Comparison of ENCODE assay signal across 8 cellular contexts in the genomic region with DNA sequence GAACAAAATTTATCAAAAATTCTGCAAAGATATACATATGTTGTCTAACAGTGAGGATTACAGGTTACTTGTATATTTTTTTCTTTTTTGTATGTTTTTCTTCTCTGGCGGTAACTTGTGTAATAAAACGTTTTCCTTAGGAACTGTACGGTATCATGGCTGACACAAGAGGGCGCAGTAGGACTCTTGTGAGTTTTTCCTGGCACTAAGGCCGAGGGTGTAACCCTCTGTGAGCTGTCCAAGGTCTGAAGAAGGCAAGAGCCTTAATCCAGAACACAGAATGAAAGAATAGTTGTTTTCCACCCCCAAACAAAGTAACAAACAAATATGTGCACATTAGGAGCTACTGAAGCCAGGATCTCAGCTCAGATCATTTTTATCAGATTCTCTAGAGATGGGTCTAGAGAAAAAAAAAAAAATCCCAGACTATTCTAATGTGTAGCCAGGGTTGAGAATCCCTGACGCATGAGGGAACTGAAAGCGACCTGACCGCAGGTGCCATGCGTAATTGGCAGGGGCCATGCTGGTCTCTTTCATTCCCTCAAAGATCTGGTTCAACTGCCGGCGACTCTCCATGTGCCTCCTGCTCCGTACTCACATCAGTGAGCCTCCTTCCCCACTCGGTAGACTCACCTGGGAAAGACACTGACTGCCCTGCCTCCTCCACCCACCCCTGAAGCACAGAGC. TPM values are rescaled to one million over a fixed set of nuclear protein-coding genes. Genes with fewer than 3 reads are reported as not detected.
DNase-seq lines count a peak whose midpoint lies in the region; ATAC-seq, FAIRE-seq and TF ChIP-seq lines count a peak whose summit lies in the region.

No MANE protein-coding gene starts in this region.

- H3K4me3 Mint-ChIP-seq in CD8-positive, alpha-beta T cell, result no peak overlapping the region

- H3K27ac Mint-ChIP-seq in CD8-positive, alpha-beta T cell, result no peak overlapping the region

- intact Hi-C loops in HCT116 (cut with micrococcal nuclease), result no loop called here
- intact Hi-C loops in CD8-positive, alpha-beta T cell (cut with DNase I, micrococcal nuclease), result loop anchor here in 1 of 2 experiments (10.0 kb wide), 1 partner anchor 56 kb away; no protein-coding TSS in a partner anchor

- POLR2A ChIA-PET in HCT116 (lab: Charles Lee), result no interaction called here
- POLR2A ChIA-PET in CD8-positive, alpha-beta T cell (lab: Charles Lee), result no interaction called here

- H3K9me2 ChIP-seq in HCT116 (ENCODE audit: insufficient read depth), result no peaks in the 10 kb centered on the region
- no peaks in the 10 kb centered on the region for H3K9me2 ChIP-seq in MM.1S (replicated peaks; ENCODE audit: insufficient read depth, low read length)

- no peaks in the 10 kb centered on the region for H3K36me3 ChIP-seq in HCT116 (ENCODE audit: control insufficient read depth in 1 of 2, insufficient read depth in 2 of 2, low read length in 2 of 2)
- H3K36me3 ChIP-seq in MM.1S (replicated peaks; ENCODE audit: insufficient read depth, low read length), result no peaks in the 10 kb centered on the region
- H3K36me3 ChIP-seq in CD8-positive, alpha-beta T cell (ENCODE audit: insufficient read depth, low read length), result no peaks in the 10 kb centered on the region

- RAD21 ChIA-PET in HCT116 (lab: Charles Lee; ENCODE audit: low non-redundant PET in 1 of 2, low total read pairs in 2 of 2, uncharacterized antibody in 2 of 2, unreplicated experiment in 2 of 2), result no interaction called here

- no peaks in the 10 kb centered on the region for H3F3A ChIP-seq in MM.1S (ENCODE audit: insufficient read depth, low read length)

- no TSS peak for BruUV-seq in HCT116 (replicated peaks; lab: Mats Ljungman, UMichigan)

- ATAC-seq in HCT116, result no peak
- no peak for ATAC-seq in CD8-positive, alpha-beta T cell

- H3K4me1 Mint-ChIP-seq in CD8-positive, alpha-beta T cell (ENCODE audit: low read depth), result no peaks in the 10 kb centered on the region

- H3K27me3 Mint-ChIP-seq in CD8-positive, alpha-beta T cell (ENCODE audit: low read depth), result no peaks in the 10 kb centered on the region

- H2AFZ ChIP-seq in HCT116 (ENCODE audit: low read depth, low read length, poor library complexity, severe bottlenecking), result no peak overlapping the region
- H2AFZ ChIP-seq in MM.1S (ENCODE audit: low read length), result no peak overlapping the region

- H3K9me3 ChIP-seq in HCT116 (ENCODE audit: control insufficient read depth in 1 of 2, insufficient read depth in 1 of 2, low read depth in 1 of 2, low read length in 2 of 2), result peaks cover 7 to 10% of the 10 kb centered on the region in 2 experiments; a peak in 2 of 4 replicates
- no peaks in the 10 kb centered on the region for H3K9me3 ChIP-seq in MM.1S (replicated peaks; ENCODE audit: insufficient read depth, low read length)
- no peaks in the 10 kb centered on the region for H3K9me3 ChIP-seq in CD8-positive, alpha-beta T cell (ENCODE audit: low read length)

- peak; percentile 44 for DNase-seq in stimulated activated CD4-positive, alpha-beta T cell treated with anti-CD3 and anti-CD28 coated beads, Interleukin-15, amount 100 ng/mL, for 24 hours
- no peak for DNase-seq in stimulated activated CD4-positive, alpha-beta T cell treated with anti-CD3 and anti-CD28 coated beads, Interleukin-12 subunit alpha, Interleukin-12 subunit beta, amount 100 ng/mL, for 4 hours
- DNase-seq in HCT116 (ENCODE audit: low read depth, low spot score) (no peak), MM.1S (peak; percentile 87), SK-MEL-5 (ENCODE audit: low read depth, low spot score) (peak; percentile 88), medulla oblongata (ENCODE audit: extremely low spot score) (peak; percentile 92)
- DNase-seq in CD8-positive, alpha-beta T cell, result no peak

- TF ChIP-seq CTCF in HCT116 (IDR thresholded peaks at IDR 0.05 in 2 of 3, conservative IDR thresholded peaks at IDR 0.05 in 1 of 3; ENCODE audit: borderline replicate concordance in 1 of 3, insufficient read depth in 1 of 3, low read depth in 2 of 3, low read length in 2 of 3) (peak in 2 of 3 experiments; percentile 17 to 42; a peak in 2 of 6 replicates), MM.1S (IDR thresholded peaks at IDR 0.05; ENCODE audit: low read length) (peak; percentile 87)
- no peak for TF ChIP-seq CTCF in CD8-positive, alpha-beta T cell (IDR thresholded peaks at IDR 0.05)

- H3K79me2 ChIP-seq in HCT116 (ENCODE audit: insufficient read depth, low read length) (no peaks in the 10 kb centered on the region), MM.1S (ENCODE audit: low read length) (no peaks in the 10 kb centered on the region)

- H4K20me1 ChIP-seq in HCT116 (ENCODE audit: insufficient read depth), result no peaks in the 10 kb centered on the region
- no peaks in the 10 kb centered on the region for H4K20me1 ChIP-seq in MM.1S (ENCODE audit: insufficient read depth, low read length)

- H3K9me3 Mint-ChIP-seq in CD8-positive, alpha-beta T cell, result no peaks in the 10 kb centered on the region

- CTCF ChIA-PET in HCT116 (lab: Charles Lee), result no interaction called here
- CTCF ChIA-PET in CD8-positive, alpha-beta T cell (lab: Charles Lee), result no interaction called here

- H3K4me1 ChIP-seq in HCT116 (ENCODE audit: control insufficient read depth in 1 of 2, insufficient read depth in 2 of 2, low read length in 2 of 2) (no peaks in the 10 kb centered on the region), MM.1S (ENCODE audit: low read length) (0 out of 2 replicates have a peak, but pooled peaks cover 9% of the 10 kb centered on the region)
- no peaks in the 10 kb centered on the region for H3K4me1 ChIP-seq in CD8-positive, alpha-beta T cell (ENCODE audit: insufficient read depth, low read length)

- FAIRE-seq in endometrium (lab: Jason Lieb, UNC), result peak; percentile 98

- TF ChIP-seq POLR2A in HCT116 (IDR thresholded peaks at IDR 0.05; ENCODE audit: borderline replicate concordance, extremely low read depth, insufficient read depth, insufficient read length), result no peak

- no peaks in the 10 kb centered on the region for H3K27me3 ChIP-seq in HCT116 (ENCODE audit: insufficient read depth, low read length)
- no peaks in the 10 kb centered on the region for H3K27me3 ChIP-seq in MM.1S (replicated peaks; ENCODE audit: insufficient read depth, low read length)
- H3K27me3 ChIP-seq in CD8-positive, alpha-beta T cell (ENCODE audit: insufficient read depth, low read length), result no peaks in the 10 kb centered on the region

- H3K4me3 ChIP-seq in HCT116 (replicated peaks in 1 of 2; ENCODE audit: low read depth in 1 of 2, low read length in 2 of 2) (no peak overlapping the region), MM.1S (ENCODE audit: low read length) (peak overlapping the region; percentile 32; the same call in 1 of the 2 replicates)
- H3K4me3 ChIP-seq in CD8-positive, alpha-beta T cell (ENCODE audit: low read depth, low read length), result no peak overlapping the region

- no peak overlapping the region for H3K9ac ChIP-seq in HCT116 (ENCODE audit: low read length)
- H3K9ac ChIP-seq in MM.1S (ENCODE audit: low read length), result no peak overlapping the region

- TF ChIP-seq RAD21 in HCT116 (IDR thresholded peaks at IDR 0.05; ENCODE audit: low read depth), result no peak

- H3K36me3 Mint-ChIP-seq in CD8-positive, alpha-beta T cell, result no peaks in the 10 kb centered on the region

- in situ Hi-C loops in SK-MEL-5 (cut with HindIII; ENCODE audit: low pct_unique_long_range_greater_than_20kb, low sequenced_read_pairs), result no loop called here

- no peak overlapping the region for H3K27ac ChIP-seq in HCT116 (ENCODE audit: low read depth, low read length)
- no peak overlapping the region; the same call in 1 of the 2 replicates for H3K27ac ChIP-seq in MM.1S (ENCODE audit: low read length)
- H3K27ac ChIP-seq in CD8-positive, alpha-beta T cell (ENCODE audit: low read depth, low read length), result no peak overlapping the region

- H3K4me2 ChIP-seq in HCT116 (ENCODE audit: low read length) (no peak overlapping the region), MM.1S (ENCODE audit: low read depth, low read length) (peak overlapping the region; percentile 81)

TF ChIP-seq in HCT116, 20 proteins besides CTCF, POLR2A, EP300 and RAD21 (continues in another document):
- TF ChIP-seq REST (IDR thresholded peaks at IDR 0.05; ENCODE audit: low read depth), result peak; percentile 24; the same call in 1 of the 2 replicates

RNA-seq across cellular contexts. Expression of gene TMEM200C, which starts 27.0 kb away (rescaled TPM):
- not detected for total RNA-seq in HCT116 (2021; ENCODE audit: unreplicated experiment)
- not detected in 2 replicates for polyA plus RNA-seq in HCT116 (2012)
- total RNA-seq in SK-MEL-5 (2014; rRNA removed; shearing (Covaris generic)), result 0.03 and 0.05 TPM in 2 replicates
- 0.27 and 0.29 TPM in 2 replicates for polyA plus RNA-seq in SK-MEL-5 (2015; cell fraction: cytosol; rRNA removed)
- not detected in 2 replicates for polyA plus RNA-seq in SK-MEL-5 (2015; cell fraction: nucleus; rRNA removed)
- total RNA-seq in CD8-positive, alpha-beta T cell, result not detected

Comparison
In these comparisons a context has a peak if more than half of its experiments do, and no peak if none do; other contexts are left out.
1. DNase-seq: peak in stimulated activated CD4-positive, alpha-beta T cell treated with anti-CD3 and anti-CD28 coated beads, Interleukin-15, amount 100 ng/mL, for 24 hours (single experiment), MM.1S (single experiment), SK-MEL-5 (single experiment) and medulla oblongata (single experiment); none in stimulated activated CD4-positive, alpha-beta T cell treated with anti-CD3 and anti-CD28 coated beads, Interleukin-12 subunit alpha, Interleukin-12 subunit beta, amount 100 ng/mL, for 4 hours (single experiment), HCT116 (single experiment) and CD8-positive, alpha-beta T cell (0 of 7).